35 cellular contexts compared by ENCODE assay signal in genomic region chr10:92961638-92962037, GRCh38.
"Had no signal": no experiment of that assay in that cellular context is flagged by ENCODE, and none has a peak within 500 bp of the region (broad histone marks: within the 10 kb centered on the region; RNA-seq: fewer than 3 reads in every experiment).

No MANE protein-coding gene starts in this region.

- ATAC-seq: activated CD4-positive, alpha-beta T cell treated with anti-CD3 and anti-CD28 coated beads for 36 hours; activated CD8-positive, alpha-beta memory T cell treated with anti-CD3 and anti-CD28 coated beads, Interleukin-2, amount 10 ng/mL, durations not matched to agents 7 days and 5 days; activated CD8-positive, alpha-beta T cell treated with anti-CD3 and anti-CD28 coated beads, Interleukin-2, amount 10 ng/mL, durations not matched to agents 7 days and 5 days; activated naive CD8-positive, alpha-beta T cell treated with anti-CD3 and anti-CD28 coated beads, Interleukin-2, amount 50 U/mL, for 24 hours; body of pancreas; effector memory CD8-positive, alpha-beta T cell; foreskin keratinocyte; heart left ventricle; T-helper 17 cell had no signal

- H3K27ac ChIP-seq: adrenal gland, body of pancreas, esophagus muscularis mucosa, foreskin keratinocyte, heart left ventricle had no signal

- H3K4me3 ChIP-seq: adrenal gland, body of pancreas, esophagus muscularis mucosa, gastrocnemius medialis, heart left ventricle had no signal

- H3K9me3 ChIP-seq: adrenal gland, body of pancreas, esophagus muscularis mucosa, gastrocnemius medialis, heart left ventricle had no signal

- H3K4me3 Mint-ChIP-seq: activated CD4-positive, alpha-beta memory T cell treated with anti-CD3 and anti-CD28 coated beads for 36 hours; activated CD4-positive, alpha-beta T cell treated with anti-CD3 and anti-CD28 coated beads for 36 hours; activated CD4-positive, alpha-beta T cell treated with anti-CD3 and anti-CD28 coated beads, Interleukin-2, amount 10 ng/mL, durations not matched to agents 24 days and 14 days; activated CD8-positive, alpha-beta memory T cell treated with anti-CD3 and anti-CD28 coated beads, Interleukin-2, amount 10 ng/mL, durations not matched to agents 7 days and 5 days; activated CD8-positive, alpha-beta T cell treated with anti-CD3 and anti-CD28 coated beads, Interleukin-2, amount 10 ng/mL, durations not matched to agents 7 days and 5 days; activated naive CD4-positive, alpha-beta T cell treated with anti-CD3 and anti-CD28 coated beads for 36 hours; activated naive CD4-positive, alpha-beta T cell treated with anti-CD3 and anti-CD28 coated beads, Interleukin-2, amount 50 U/mL, for 24 hours; activated naive CD8-positive, alpha-beta T cell treated with anti-CD3 and anti-CD28 coated beads for 36 hours; activated naive CD8-positive, alpha-beta T cell treated with anti-CD3 and anti-CD28 coated beads, Interleukin-2, amount 50 U/mL, for 24 hours; activated T-helper 1 cell treated with anti-CD3 and anti-CD28 coated beads, Interleukin-12 subunit alpha, Interleukin-12 subunit beta, Interleukin-2, Interleukin-4 antibody, amounts not matched to agents 30 ng/mL and 10 ng/mL and 1 ng/mL, durations not matched to agents 14 hours and 24 hours and 36 hours; effector memory CD8-positive, alpha-beta T cell; T-helper 17 cell; T-helper 2 cell treated with Interferon-gamma antibody and Interleukin-4, amounts not matched to agents 5 μg/mL and 100 μg/mL, for 36 hours had no signal

- H3K27me3 ChIP-seq: adrenal gland, body of pancreas, esophagus muscularis mucosa, foreskin keratinocyte, gastrocnemius medialis, heart left ventricle had no signal

- H3K4me1 ChIP-seq: body of pancreas, esophagus muscularis mucosa had no signal

- H3K27ac Mint-ChIP-seq: activated CD4-positive, alpha-beta memory T cell treated with anti-CD3 and anti-CD28 coated beads for 36 hours; activated CD4-positive, alpha-beta T cell treated with anti-CD3 and anti-CD28 coated beads for 36 hours; activated CD4-positive, alpha-beta T cell treated with anti-CD3 and anti-CD28 coated beads, Interleukin-2, amount 10 ng/mL, durations not matched to agents 24 days and 14 days; activated CD8-positive, alpha-beta memory T cell treated with anti-CD3 and anti-CD28 coated beads, Interleukin-2, amount 10 ng/mL, durations not matched to agents 7 days and 5 days; activated CD8-positive, alpha-beta T cell treated with anti-CD3 and anti-CD28 coated beads, Interleukin-2, amount 10 ng/mL, durations not matched to agents 7 days and 5 days; activated naive CD4-positive, alpha-beta T cell treated with anti-CD3 and anti-CD28 coated beads for 36 hours; activated naive CD4-positive, alpha-beta T cell treated with anti-CD3 and anti-CD28 coated beads, Interleukin-2, amount 50 U/mL, for 24 hours; activated naive CD8-positive, alpha-beta T cell treated with anti-CD3 and anti-CD28 coated beads for 36 hours; activated naive CD8-positive, alpha-beta T cell treated with anti-CD3 and anti-CD28 coated beads, Interleukin-2, amount 50 U/mL, for 24 hours; activated T-helper 1 cell treated with anti-CD3 and anti-CD28 coated beads, Interleukin-12 subunit alpha, Interleukin-12 subunit beta, Interleukin-2, Interleukin-4 antibody, amounts not matched to agents 30 ng/mL and 10 ng/mL and 1 ng/mL, durations not matched to agents 14 hours and 24 hours and 36 hours; activated T-helper 2 cell treated with anti-CD3 and anti-CD28 coated beads, Interferon-gamma antibody, Interleukin-2, Interleukin-4, amounts not matched to agents 10 μg/mL and 5 μg/mL and 100 μg/mL, durations not matched to agents 14 hours and 24 hours and 36 hours; T-helper 17 cell; T-helper 2 cell treated with Interferon-gamma antibody and Interleukin-4, amounts not matched to agents 5 μg/mL and 100 μg/mL, for 36 hours had no signal

- H3K27me3 Mint-ChIP-seq: activated CD4-positive, alpha-beta memory T cell treated with anti-CD3 and anti-CD28 coated beads for 36 hours; activated CD4-positive, alpha-beta T cell treated with anti-CD3 and anti-CD28 coated beads for 36 hours; activated CD4-positive, alpha-beta T cell treated with anti-CD3 and anti-CD28 coated beads, Interleukin-2, amount 10 ng/mL, durations not matched to agents 24 days and 14 days; activated CD8-positive, alpha-beta memory T cell treated with anti-CD3 and anti-CD28 coated beads, Interleukin-2, amount 10 ng/mL, durations not matched to agents 7 days and 5 days; activated naive CD4-positive, alpha-beta T cell treated with anti-CD3 and anti-CD28 coated beads, Interleukin-2, amount 50 U/mL, for 24 hours; activated naive CD8-positive, alpha-beta T cell treated with anti-CD3 and anti-CD28 coated beads for 36 hours; activated naive CD8-positive, alpha-beta T cell treated with anti-CD3 and anti-CD28 coated beads, Interleukin-2, amount 50 U/mL, for 24 hours; effector memory CD8-positive, alpha-beta T cell; T-helper 17 cell had no signal

- H3K36me3 ChIP-seq: adrenal gland had no signal

- DNase-seq: activated CD4-positive, alpha-beta memory T cell treated with anti-CD3 and anti-CD28 coated beads for 36 hours; activated CD4-positive, alpha-beta T cell treated with anti-CD3 and anti-CD28 coated beads for 36 hours; activated CD4-positive, alpha-beta T cell treated with anti-CD3 and anti-CD28 coated beads, Interleukin-2, amount 10 ng/mL, durations not matched to agents 24 days and 14 days; activated CD4-positive, CD25-positive, alpha-beta regulatory T cell; activated CD4-positive, CD25-positive, alpha-beta regulatory T cell treated with anti-CD3 and anti-CD28 coated beads, Interleukin-2, amount 50 U/mL, for 72 hours; activated CD8-positive, alpha-beta memory T cell treated with anti-CD3 and anti-CD28 coated beads, Interleukin-2, amount 10 ng/mL, durations not matched to agents 7 days and 5 days; activated CD8-positive, alpha-beta memory T cell treated with anti-CD3 and anti-CD28 coated beads, Interleukin-2, amount 50 U/mL, for 4 hours; activated CD8-positive, alpha-beta T cell treated with anti-CD3 and anti-CD28 coated beads, Interleukin-2, amount 10 ng/mL, durations not matched to agents 7 days and 5 days; activated effector memory CD4-positive, alpha-beta T cell treated with anti-CD3 and anti-CD28 coated beads, Interleukin-2, amount 50 U/mL, for 16 hours; activated naive CD4-positive, alpha-beta T cell treated with anti-CD3 and anti-CD28 coated beads for 36 hours; activated naive CD8-positive, alpha-beta T cell treated with anti-CD3 and anti-CD28 coated beads for 36 hours; activated naive CD8-positive, alpha-beta T cell treated with anti-CD3 and anti-CD28 coated beads, Interleukin-2, amount 50 U/mL, for 24 hours; activated T-cell treated with anti-CD3 and anti-CD28 coated beads, Interleukin-2, amount 50 U/mL, for 1 hour; activated T-cell treated with anti-CD3 and anti-CD28 coated beads, Interleukin-2, amount 50 U/mL, for 48 hours; adrenal gland; amygdala; aorta; body of pancreas; caudate nucleus; cortex of kidney; dermis blood vessel endothelial cell; effector CD4-positive, alpha-beta T cell; effector memory CD8-positive, alpha-beta T cell; erythroblast; foreskin keratinocyte; gastrocnemius medialis; glutamatergic neuron; heart left ventricle; T-helper 17 cell; T1000 had no signal

- H3K4me1 Mint-ChIP-seq: activated CD4-positive, alpha-beta T cell treated with anti-CD3 and anti-CD28 coated beads for 36 hours; activated CD4-positive, alpha-beta T cell treated with anti-CD3 and anti-CD28 coated beads, Interleukin-2, amount 10 ng/mL, durations not matched to agents 24 days and 14 days; activated CD8-positive, alpha-beta memory T cell treated with anti-CD3 and anti-CD28 coated beads, Interleukin-2, amount 10 ng/mL, durations not matched to agents 7 days and 5 days; activated naive CD4-positive, alpha-beta T cell treated with anti-CD3 and anti-CD28 coated beads, Interleukin-2, amount 50 U/mL, for 24 hours; activated naive CD8-positive, alpha-beta T cell treated with anti-CD3 and anti-CD28 coated beads for 36 hours; activated naive CD8-positive, alpha-beta T cell treated with anti-CD3 and anti-CD28 coated beads, Interleukin-2, amount 50 U/mL, for 24 hours had no signal

- H3K9me3 Mint-ChIP-seq: activated CD4-positive, alpha-beta T cell treated with anti-CD3 and anti-CD28 coated beads, Interleukin-2, amount 10 ng/mL, durations not matched to agents 24 days and 14 days; activated naive CD4-positive, alpha-beta T cell treated with anti-CD3 and anti-CD28 coated beads for 36 hours; activated naive CD4-positive, alpha-beta T cell treated with anti-CD3 and anti-CD28 coated beads, Interleukin-2, amount 50 U/mL, for 24 hours; activated naive CD8-positive, alpha-beta T cell treated with anti-CD3 and anti-CD28 coated beads for 36 hours; activated naive CD8-positive, alpha-beta T cell treated with anti-CD3 and anti-CD28 coated beads, Interleukin-2, amount 50 U/mL, for 24 hours; activated T-helper 1 cell treated with anti-CD3 and anti-CD28 coated beads, Interleukin-12 subunit alpha, Interleukin-12 subunit beta, Interleukin-2, Interleukin-4 antibody, amounts not matched to agents 30 ng/mL and 10 ng/mL and 1 ng/mL, durations not matched to agents 14 hours and 24 hours and 36 hours; activated T-helper 2 cell treated with anti-CD3 and anti-CD28 coated beads, Interferon-gamma antibody, Interleukin-2, Interleukin-4, amounts not matched to agents 10 μg/mL and 5 μg/mL and 100 μg/mL, durations not matched to agents 14 hours and 24 hours and 36 hours; effector memory CD8-positive, alpha-beta T cell; T-helper 2 cell treated with Interferon-gamma antibody and Interleukin-4, amounts not matched to agents 5 μg/mL and 100 μg/mL, for 36 hours had no signal
